ENCODE assay signal across 8 cellular contexts in the genomic region with DNA sequence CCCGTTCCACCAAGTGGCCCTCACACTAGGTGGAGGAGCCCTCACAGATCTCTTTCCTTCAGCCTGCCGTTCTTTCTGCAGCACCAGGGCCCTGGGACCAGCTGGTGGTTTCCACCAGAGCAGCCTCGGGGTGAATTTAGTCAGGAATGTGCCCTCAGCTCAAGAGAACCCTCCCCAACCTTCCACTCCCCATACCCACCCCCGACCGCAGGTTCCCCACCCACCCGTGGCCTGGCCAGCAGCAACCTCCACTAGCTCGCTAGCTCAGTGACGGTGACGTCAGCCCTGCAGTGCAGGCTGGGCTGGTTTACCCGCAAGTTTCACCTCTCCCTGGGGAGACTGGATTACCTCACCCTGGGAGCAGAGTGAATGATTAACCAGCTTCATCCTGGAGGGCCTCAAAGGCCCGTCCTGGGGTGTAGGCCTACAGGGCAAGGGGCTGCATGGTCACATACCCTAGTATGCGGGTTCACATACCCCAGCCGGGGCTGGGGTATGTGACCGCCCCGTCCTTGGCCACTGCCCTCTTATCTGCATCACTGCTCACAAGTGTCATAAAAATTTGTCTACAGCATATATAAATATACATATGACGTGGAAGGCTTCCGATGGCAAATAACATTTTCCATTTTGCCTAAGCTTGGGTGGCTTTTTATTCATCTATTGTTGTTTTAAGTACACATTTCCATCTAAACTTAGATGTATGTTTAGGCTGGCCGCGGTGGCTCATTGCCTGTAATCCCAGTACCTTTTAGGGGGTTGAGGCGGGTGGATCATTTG. TPM values are rescaled to one million over a fixed set of nuclear protein-coding genes. Genes with fewer than 3 reads are reported as not detected.
DNase-seq lines count a peak whose midpoint lies in the region; ATAC-seq lines count a peak whose summit lies in the region.

No MANE protein-coding gene starts in this region.

- H3K27me3 ChIP-seq in BLaER1: no peaks in the 10 kb centered on the region
- H3K27me3 ChIP-seq in skeletal muscle satellite cell (ENCODE audit: control insufficient read depth, insufficient read depth, low read length): peaks cover 17% of the 10 kb centered on the region

- peaks cover 8% of the 10 kb centered on the region for H3K27me3 Mint-ChIP-seq in activated CD4-positive, alpha-beta T cell treated with anti-CD3 and anti-CD28 coated beads, Interleukin-2, amount 10 ng/mL, durations not matched to agents 24 days and 14 days

- ATAC-seq in HG02571 (IDR thresholded peaks at IDR 0.05; ENCODE audit: unreplicated experiment) (peak; percentile 70), Right ventricle myocardium inferior (peak; percentile 95), GM21786 (IDR thresholded peaks at IDR 0.05; ENCODE audit: unreplicated experiment) (no peak), GM19467 (IDR thresholded peaks at IDR 0.05; ENCODE audit: unreplicated experiment) (no peak)

- no peak overlapping the region for H3K27ac Mint-ChIP-seq in activated CD4-positive, alpha-beta T cell treated with anti-CD3 and anti-CD28 coated beads, Interleukin-2, amount 10 ng/mL, durations not matched to agents 24 days and 14 days

- DNase-seq in SHP77 treated with DMSO at 0.1 percent for 48 hours (lab: John Stamatoyannopoulos, UW): peak; percentile 85
- peak; percentile 88 for DNase-seq in Right ventricle myocardium inferior (ENCODE audit: missing footprints)
- DNase-seq in activated CD4-positive, alpha-beta T cell treated with anti-CD3 and anti-CD28 coated beads, Interleukin-2, amount 10 ng/mL, durations not matched to agents 24 days and 14 days: no peak

- H3K4me1 ChIP-seq in BLaER1 (peaks cover 11% of the 10 kb centered on the region), skeletal muscle satellite cell (ENCODE audit: control insufficient read depth, insufficient read depth, low read length) (peaks cover 12% of the 10 kb centered on the region)

- no peaks in the 10 kb centered on the region for H3K9me3 Mint-ChIP-seq in activated CD4-positive, alpha-beta T cell treated with anti-CD3 and anti-CD28 coated beads, Interleukin-2, amount 10 ng/mL, durations not matched to agents 24 days and 14 days

- no peaks in the 10 kb centered on the region for H3K36me3 Mint-ChIP-seq in activated CD4-positive, alpha-beta T cell treated with anti-CD3 and anti-CD28 coated beads, Interleukin-2, amount 10 ng/mL, durations not matched to agents 24 days and 14 days (ENCODE audit: low read depth)

- intact Hi-C loops in Right ventricle myocardium inferior (cut with DNase I): no loop called here
- intact Hi-C loops in activated CD4-positive, alpha-beta T cell treated with anti-CD3 and anti-CD28 coated beads, Interleukin-2, amount 10 ng/mL, durations not matched to agents 24 days and 14 days (cut with micrococcal nuclease): no loop called here

- H4K20me1 ChIP-seq in BLaER1: no peaks in the 10 kb centered on the region

- no peak overlapping the region for H3K27ac ChIP-seq in BLaER1

- H3K4me2 ChIP-seq in BLaER1: peak overlapping the region; percentile 56
- peak overlapping the region; percentile 71 for H3K4me2 ChIP-seq in skeletal muscle satellite cell (ENCODE audit: low read length)

- H3K9ac ChIP-seq in BLaER1: no peak overlapping the region
- peak overlapping the region; percentile 42 for H3K9ac ChIP-seq in skeletal muscle satellite cell (ENCODE audit: low read depth, low read length)

- H3K36me3 ChIP-seq in BLaER1 (no peaks in the 10 kb centered on the region), skeletal muscle satellite cell (ENCODE audit: insufficient read depth, low read length) (no peaks in the 10 kb centered on the region)

- no peak overlapping the region for H3K4me3 ChIP-seq in BLaER1
- peak overlapping the region; percentile 50 for H3K4me3 ChIP-seq in skeletal muscle satellite cell (ENCODE audit: low read length)

- no peaks in the 10 kb centered on the region for H3K9me3 ChIP-seq in BLaER1
- no peaks in the 10 kb centered on the region for H3K9me3 ChIP-seq in skeletal muscle satellite cell (replicated peaks; ENCODE audit: low read length)

- no peak overlapping the region for H3K4me3 Mint-ChIP-seq in activated CD4-positive, alpha-beta T cell treated with anti-CD3 and anti-CD28 coated beads, Interleukin-2, amount 10 ng/mL, durations not matched to agents 24 days and 14 days

- no peaks in the 10 kb centered on the region for H3K4me1 Mint-ChIP-seq in activated CD4-positive, alpha-beta T cell treated with anti-CD3 and anti-CD28 coated beads, Interleukin-2, amount 10 ng/mL, durations not matched to agents 24 days and 14 days

RNA-seq across cellular contexts. Expression of gene ELF3, which starts 24.5 kb away (rescaled TPM):
- total RNA-seq in Right ventricle myocardium inferior: 0.54 TPM
- total RNA-seq in skeletal muscle satellite cell (2012; rRNA removed): 0.44 TPM in 1 of 2 replicates, not detected in the other
- 0.14 and 0.68 TPM in 2 replicates for total RNA-seq in activated CD4-positive, alpha-beta T cell treated with anti-CD3 and anti-CD28 coated beads, Interleukin-2, amount 10 ng/mL, durations not matched to agents 24 days and 14 days

RNA-seq across cellular contexts. Expression of gene RNPEP, which starts 52.4 kb away (rescaled TPM):
- total RNA-seq in Right ventricle myocardium inferior: 18.7 TPM
- total RNA-seq in skeletal muscle satellite cell (2012; rRNA removed): 50.2 and 57.9 TPM in 2 replicates
- total RNA-seq in activated CD4-positive, alpha-beta T cell treated with anti-CD3 and anti-CD28 coated beads, Interleukin-2, amount 10 ng/mL, durations not matched to agents 24 days and 14 days: 34.2 and 36.1 TPM in 2 replicates

Comparison
In these comparisons a context has a peak if more than half of its experiments do, and no peak if none do; other contexts are left out.
1. ATAC-seq: peak in HG02571 (single experiment) and Right ventricle myocardium inferior (single experiment); none in GM21786 (single experiment) and GM19467 (single experiment).